Comparison of ENCODE assay signal across 1 cellular context in genomic region chr3:131353016-131353877, GRCh38.
TF ChIP-seq lines count a peak whose summit lies in the region.

No MANE protein-coding gene starts in this region.

TF ChIP-seq in HepG2, 621 proteins besides CTCF, POLR2A, EP300 and RAD21 (continued from another document):
- no peak for TF ChIP-seq HBP1 (CRISPR knock-in tag; IDR thresholded peaks at IDR 0.05; ENCODE audit: low read depth)
- TF ChIP-seq ERF (CRISPR knock-in tag; IDR thresholded peaks at IDR 0.05), result no peak
- TF ChIP-seq BATF2 (CRISPR knock-in tag; IDR thresholded peaks at IDR 0.05), result no peak
- TF ChIP-seq PITX1 (CRISPR knock-in tag; IDR thresholded peaks at IDR 0.05), result no peak
- no peak for TF ChIP-seq PCBP2 (optimal IDR thresholded peaks at IDR 0.05; ENCODE audit: low read depth, low read length, poor library complexity, severe bottlenecking)
- TF ChIP-seq MIXL1 (CRISPR knock-in tag; IDR thresholded peaks at IDR 0.05), result no peak
- no peak for TF ChIP-seq ZNF574 (CRISPR knock-in tag; IDR thresholded peaks at IDR 0.05)
- TF ChIP-seq RARA (CRISPR knock-in tag; IDR thresholded peaks at IDR 0.05), result no peak
- no peak for TF ChIP-seq ZNF280B (CRISPR knock-in tag; IDR thresholded peaks at IDR 0.05; ENCODE audit: borderline replicate concordance)
- no peak for TF ChIP-seq ZNF672 (CRISPR knock-in tag; IDR thresholded peaks at IDR 0.05)
- TF ChIP-seq ZBTB34 (CRISPR knock-in tag; IDR thresholded peaks at IDR 0.05), result no peak
- TF ChIP-seq SMYD3 (CRISPR knock-in tag; IDR thresholded peaks at IDR 0.05), result no peak
- TF ChIP-seq ZBTB33 (CRISPR knock-in tag; IDR thresholded peaks at IDR 0.05), result no peak
- TF ChIP-seq SCMH1 (CRISPR knock-in tag; IDR thresholded peaks at IDR 0.05; ENCODE audit: borderline replicate concordance), result no peak
- no peak for TF ChIP-seq RFX3 (CRISPR knock-in tag; IDR thresholded peaks at IDR 0.05)
- no peak for TF ChIP-seq ZNF10 (CRISPR knock-in tag; IDR thresholded peaks at IDR 0.05; ENCODE audit: borderline replicate concordance, low read depth)
